Comparison of ENCODE assay signal across 8 cellular contexts in genomic region chr5:145834917-145835838, GRCh38. TPM values are rescaled to one million over a fixed set of nuclear protein-coding genes. Genes with fewer than 3 reads are reported as not detected.
DNase-seq lines count a peak whose midpoint lies in the region; ATAC-seq and TF ChIP-seq lines count a peak whose summit lies in the region.

TSS of gene PRELID2 (minus strand) at chr5:145835342. CDS start at chr5:145835251, 91 bp downstream.

- POLR2A ChIA-PET in PC-9 (lab: Charles Lee; ENCODE audit: unreplicated experiment), result interaction anchor here (0.5 to 1.0 kb wide), 2 partner anchors 19 to 131 kb away, joined by 3 to 5 read pairs; no protein-coding TSS in a partner anchor

- H3K4me2 ChIP-seq in PC-9, result peak within 1 kb of the TSS; percentile 83

- H3K27me3 ChIP-seq in PC-9 (ENCODE audit: insufficient read depth, low read depth), result no peaks in the 10 kb centered on the region
- H3K27me3 ChIP-seq in gastroesophageal sphincter, result no peaks in the 10 kb centered on the region

- TF ChIP-seq CTCF in Calu3 (IDR thresholded peaks at IDR 0.05; ENCODE audit: unreplicated experiment) (no peak), PC-9 (conservative IDR thresholded peaks at IDR 0.05) (0 out of 2 replicates have a peak, but pooled peaks have one; percentile 2), gastroesophageal sphincter (IDR thresholded peaks at IDR 0.05) (peak in 1 of 4 experiments; percentile 45), neural crest cell (conservative IDR thresholded peaks at IDR 0.05) (no peak)

- WGBS in gastroesophageal sphincter (ENCODE audit: low coverage in 1 of 2), 2 donors, result 9% methylated on average over 8 of the region's 71 CpGs; no CpG with 5 or more reads in 1 of the 2 donors

- H3K9me2 ChIP-seq in PC-9 (ENCODE audit: insufficient read depth), result no peaks in the 10 kb centered on the region

- H3K27me3 Mint-ChIP-seq in Calu3 (ENCODE audit: unreplicated experiment) (no peaks in the 10 kb centered on the region), neural crest cell (ENCODE audit: low read depth) (no peaks in the 10 kb centered on the region)

- TF ChIP-seq EP300 in gastroesophageal sphincter (IDR thresholded peaks at IDR 0.05), result no peak

- H3F3A ChIP-seq in PC-9 (ENCODE audit: insufficient read depth, low read depth), result 0 out of 2 replicates have a peak, but pooled peaks cover 7% of the 10 kb centered on the region

- H3K4me1 Mint-ChIP-seq in Calu3 (ENCODE audit: low read depth, unreplicated experiment), result peaks cover 73% of the 10 kb centered on the region
- H3K4me1 Mint-ChIP-seq in neural crest cell, result peaks cover 21% of the 10 kb centered on the region

- peaks cover 16% of the 10 kb centered on the region for H3K36me3 Mint-ChIP-seq in Calu3 (ENCODE audit: insufficient read depth, unreplicated experiment)
- H3K36me3 Mint-ChIP-seq in neural crest cell (ENCODE audit: low read depth), result no peaks in the 10 kb centered on the region

- peak within 1 kb of the TSS; percentile 35 for H3K27ac ChIP-seq in PC-9
- peak within 1 kb of the TSS in 3 of 4 donors; percentile 70 to 83 (median 82) for H3K27ac ChIP-seq in gastroesophageal sphincter

- intact Hi-C loops in Calu3 (cut with micrococcal nuclease; ENCODE audit: unreplicated experiment), result loop anchor here (2.0 to 10.0 kb wide), 4 partner anchors 54 to 340 kb away; partner anchors contain the start of gene SH3RF2
- intact Hi-C loops in PC-9 (cut with micrococcal nuclease; ENCODE audit: unreplicated experiment), result loop anchor here (1.0 to 5.0 kb wide), 5 partner anchors 20 to 208 kb away; partner anchors contain the start of gene SH3RF2

- DNase-seq in Calu3, result peak; percentile 96
- peak; percentile 69 for DNase-seq in HPDE6-E6E7 (ENCODE audit: extremely low spot score)
- peak; percentile 80 to 94 for DNase-seq in PC-9
- peak; percentile 28 for DNase-seq in activated effector memory CD4-positive, alpha-beta T cell treated with Interleukin-2 at 50 U/mL for 16 hours
- DNase-seq in neural crest cell (ENCODE audit: low read depth, low spot score), result peak; percentile 86
- peak; percentile 77 for DNase-seq in superior temporal gyrus (ENCODE audit: extremely low spot score)

- no peaks in the 10 kb centered on the region for H3K9me3 ChIP-seq in PC-9 (ENCODE audit: insufficient read depth, low read depth)
- H3K9me3 ChIP-seq in gastroesophageal sphincter, result no peaks in the 10 kb centered on the region

- H4K20me1 ChIP-seq in PC-9 (ENCODE audit: insufficient read depth), result no peaks in the 10 kb centered on the region

- CTCF ChIA-PET in Calu3 (lab: Charles Lee), result interaction anchor here (0.6 to 2.5 kb wide), 9 partner anchors 9 to 969 kb away, joined by 3 to 8 read pairs (median 4); no protein-coding TSS in a partner anchor
- CTCF ChIA-PET in PC-9 (lab: Charles Lee), result interaction anchor here (1.4 to 1.9 kb wide), 4 partner anchors 9 to 1631 kb away, joined by 3 to 7 read pairs (median 5); no protein-coding TSS in a partner anchor

- H3K4me1 ChIP-seq in PC-9 (replicated peaks; ENCODE audit: insufficient read depth) (peaks cover 25% of the 10 kb centered on the region), gastroesophageal sphincter (peaks cover 0 to 42% (median 13%) of the 10 kb centered on the region in 3 donors)

- H3K9me3 Mint-ChIP-seq in Calu3 (ENCODE audit: low read depth, unreplicated experiment) (no peaks in the 10 kb centered on the region), neural crest cell (no peaks in the 10 kb centered on the region)

- peak; percentile 84 for ATAC-seq in GM21390 (IDR thresholded peaks at IDR 0.05; ENCODE audit: unreplicated experiment)
- peak; percentile 93 for ATAC-seq in gastroesophageal sphincter

- H3K36me3 ChIP-seq in PC-9 (ENCODE audit: low read depth), result no peaks in the 10 kb centered on the region
- H3K36me3 ChIP-seq in gastroesophageal sphincter, result no peaks in the 10 kb centered on the region

- TF ChIP-seq POLR2A in gastroesophageal sphincter (IDR thresholded peaks at IDR 0.05), result peak; percentile 39 to 48

- H3K4me3 Mint-ChIP-seq in Calu3 (ENCODE audit: low read depth, unreplicated experiment) (peak within 1 kb of the TSS; percentile 76), neural crest cell (peak within 1 kb of the TSS; percentile 82)

- H3K79me2 ChIP-seq in PC-9 (ENCODE audit: low read depth), result peaks cover 7% of the 10 kb centered on the region; the same call in 1 of the 2 replicates

- H3K4me3 ChIP-seq in PC-9, result peak within 1 kb of the TSS; percentile 71
- H3K4me3 ChIP-seq in gastroesophageal sphincter, result peak within 1 kb of the TSS; percentile 68 to 83

- peak within 1 kb of the TSS; percentile 96 for H2AFZ ChIP-seq in PC-9

- BruUV-seq in Calu3 (replicated peaks; lab: Mats Ljungman, UMichigan) (TSS peak; percentile 54), PC-9 (replicated peaks; lab: Mats Ljungman, UMichigan) (no TSS peak)

- H3K27ac Mint-ChIP-seq in Calu3 (ENCODE audit: unreplicated experiment), result peak within 1 kb of the TSS; percentile 40
- peak within 1 kb of the TSS; percentile 9 for H3K27ac Mint-ChIP-seq in neural crest cell (ENCODE audit: unreplicated experiment)

RNA-seq across cellular contexts. Expression of gene PRELID2, which starts in this region (rescaled TPM):
- total RNA-seq in Calu3 (2022) (33.2 and 33.4 TPM in 2 replicates), PC-9 (2021) (24.8 and 27.7 TPM in 2 replicates), gastroesophageal sphincter (10 to 100 TPM; 13.6 to 19.8 (median 17.3) TPM), neural crest cell (14.0 and 15.6 TPM in 2 replicates)

Comparison
In these comparisons a context has a peak if more than half of its experiments do, and no peak if none do; other contexts are left out.
1. Peak in every context shown above with its lines: DNase-seq, ATAC-seq, H3K4me3 ChIP-seq and H3K27ac ChIP-seq.
2. DNase-seq: peak in every context shown above with its lines; median percentile 96 in Calu3; 87 in PC-9; 86 in neural crest cell; 77 in superior temporal gyrus; 69 in HPDE6-E6E7; 28 in activated effector memory CD4-positive, alpha-beta T cell treated with Interleukin-2 at 50 U/mL for 16 hours.